2 cellular contexts compared by ENCODE assay signal in the genomic region with DNA sequence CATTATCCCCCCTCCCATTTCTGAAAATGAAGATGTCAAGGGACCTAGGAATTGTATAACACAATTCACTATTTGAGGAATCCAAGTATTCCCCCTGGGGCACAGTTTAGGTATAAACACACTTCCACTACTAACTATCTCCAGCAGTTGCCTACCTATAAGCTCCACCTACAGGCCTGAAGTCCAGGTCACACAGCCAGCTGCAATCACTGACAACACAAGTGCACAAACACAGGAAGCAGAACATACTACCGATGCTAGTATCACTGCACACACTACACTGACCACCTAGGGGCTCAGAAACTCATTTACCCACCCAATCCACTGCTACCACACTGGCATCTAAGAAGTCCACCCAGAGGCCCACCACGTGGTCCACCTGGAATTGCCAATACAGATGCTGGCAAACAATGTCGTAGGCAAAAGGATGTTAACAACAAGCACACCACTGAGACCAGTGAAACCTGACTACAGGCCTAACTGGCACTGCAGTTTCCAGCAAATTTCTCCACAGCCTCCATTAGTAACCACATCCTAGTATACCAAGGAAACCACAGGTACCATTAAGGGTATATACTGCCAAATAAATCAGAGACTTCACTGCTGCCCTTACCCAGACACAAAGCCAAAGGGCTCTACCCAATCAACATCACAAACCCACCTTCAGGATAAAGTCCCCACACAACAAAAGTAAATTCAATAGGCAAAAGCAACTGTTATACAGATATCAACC.
TF ChIP-seq lines count a peak whose summit lies in the region.

No MANE protein-coding gene starts in this region.

TF ChIP-seq in GM23338, 12 proteins besides CTCF, POLR2A, EP300 and RAD21:
- TF ChIP-seq EZH2 (IDR thresholded peaks at IDR 0.05; ENCODE audit: low read depth, unreplicated experiment): no peak
- no peak for TF ChIP-seq JUNB (IDR thresholded peaks at IDR 0.05; ENCODE audit: unreplicated experiment)
- no peak for TF ChIP-seq CREB1 (CRISPR knock-in tag; IDR thresholded peaks at IDR 0.05; ENCODE audit: low read depth)
- TF ChIP-seq, protein P1, sequence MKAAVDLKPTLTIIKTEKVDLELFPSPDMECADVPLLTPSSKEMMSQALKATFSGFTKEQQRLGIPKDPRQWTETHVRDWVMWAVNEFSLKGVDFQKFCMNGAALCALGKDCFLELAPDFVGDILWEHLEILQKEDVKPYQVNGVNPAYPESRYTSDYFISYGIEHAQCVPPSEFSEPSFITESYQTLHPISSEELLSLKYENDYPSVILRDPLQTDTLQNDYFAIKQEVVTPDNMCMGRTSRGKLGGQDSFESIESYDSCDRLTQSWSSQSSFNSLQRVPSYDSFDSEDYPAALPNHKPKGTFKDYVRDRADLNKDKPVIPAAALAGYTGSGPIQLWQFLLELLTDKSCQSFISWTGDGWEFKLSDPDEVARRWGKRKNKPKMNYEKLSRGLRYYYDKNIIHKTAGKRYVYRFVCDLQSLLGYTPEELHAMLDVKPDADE (IDR thresholded peaks at IDR 0.05): no peak
- TF ChIP-seq STAT1 (IDR thresholded peaks at IDR 0.05; ENCODE audit: unreplicated experiment): no peak

TF ChIP-seq in HepG2, 621 proteins besides CTCF, POLR2A, EP300 and RAD21:
- TF ChIP-seq ZNF138 (CRISPR knock-in tag; IDR thresholded peaks at IDR 0.05; ENCODE audit: low read depth): no peak
